ENCODE assay signal across 11 cellular contexts in the genomic region with DNA sequence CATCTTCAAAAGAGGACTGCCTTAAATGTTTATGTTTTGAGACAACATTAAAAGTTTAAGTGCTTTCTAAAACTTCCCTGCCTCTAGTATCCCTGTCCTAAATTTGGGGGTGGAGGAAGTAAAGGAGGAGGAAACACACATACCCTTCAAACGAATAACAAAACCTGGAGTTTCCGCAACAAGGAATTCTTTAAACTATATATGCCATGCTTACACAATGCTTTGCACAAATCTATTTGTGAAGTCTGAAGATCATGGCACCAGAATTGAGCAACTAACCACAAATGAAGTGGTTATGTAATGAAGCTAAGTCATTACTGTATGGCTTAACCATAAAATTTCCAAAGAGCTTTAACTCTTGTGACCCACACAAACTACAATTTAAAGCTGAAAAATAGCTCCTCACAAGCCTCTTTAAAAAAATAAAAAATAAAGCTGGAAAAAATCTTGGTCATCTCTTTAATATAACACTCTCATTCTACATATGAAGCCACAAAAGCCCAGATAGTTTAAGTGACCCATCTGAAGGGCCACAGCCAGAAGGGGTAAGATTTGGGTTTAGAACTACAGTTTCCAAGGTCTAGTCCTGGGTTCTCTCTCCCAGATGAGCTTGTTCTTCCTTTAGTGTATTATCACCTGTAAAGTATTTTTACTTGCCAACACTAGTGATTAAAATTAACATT. TPM values are rescaled to one million over a fixed set of nuclear protein-coding genes. Genes with fewer than 3 reads are reported as not detected.
A peak's percentile ranks its signal among the peaks of the same experiment; 100 is the strongest.
DNase-seq lines count a peak whose midpoint lies in the region; ATAC-seq and TF ChIP-seq lines count a peak whose summit lies in the region.
"Had no signal": no experiment of that assay in that cellular context is flagged by ENCODE, and none has a peak within 500 bp of the region (broad histone marks: within the 10 kb centered on the region; RNA-seq: fewer than 3 reads in every experiment).

No MANE protein-coding gene starts in this region.

- DNase-seq in HFFc6 (peak; percentile 61), right lobe of liver (no peak), HPDE6-E6E7 (ENCODE audit: extremely low spot score) (no peak), WERI-Rb-1 (no peak), aorta (no peak)
- no peak for DNase-seq in activated naive CD8-positive, alpha-beta T cell treated with anti-CD3 and anti-CD28 coated beads, Interleukin-2, amount 50 U/mL, for 24 hours
- DNase-seq: activated naive CD4-positive, alpha-beta T cell treated with anti-CD3 and anti-CD28 coated beads, Interleukin-2, amount 50 U/mL, for 16 hours; Caco-2; NCI-H2081 treated with DMSO at 0.1 percent for 48 hours had no signal

- H3K27me3 ChIP-seq in ACC112 (ENCODE audit: insufficient read depth, low read length): no peaks in the 10 kb centered on the region
- no peaks in the 10 kb centered on the region for H3K27me3 ChIP-seq in right lobe of liver
- no peaks in the 10 kb centered on the region for H3K27me3 ChIP-seq in WERI-Rb-1 (ENCODE audit: insufficient read depth, low read depth, severe bottlenecking)
- H3K27me3 ChIP-seq in aorta (ENCODE audit: control insufficient read depth in 1 of 2, insufficient read depth in 2 of 2, low read length in 1 of 2): no peaks in the 10 kb centered on the region

- H3K4me3 Mint-ChIP-seq in HFFc6: peak overlapping the region; percentile 62
- no peak overlapping the region for H3K4me3 Mint-ChIP-seq in activated naive CD8-positive, alpha-beta T cell treated with anti-CD3 and anti-CD28 coated beads, Interleukin-2, amount 50 U/mL, for 24 hours

- peaks cover 74% of the 10 kb centered on the region for H3K4me1 ChIP-seq in ACC112 (ENCODE audit: control insufficient read depth, insufficient read depth, low read length, unreplicated experiment)
- peaks cover 0 to 79% (median 31%) of the 10 kb centered on the region in 4 donors for H3K4me1 ChIP-seq in right lobe of liver
- H3K4me1 ChIP-seq in aorta (ENCODE audit: control insufficient read depth in 1 of 2, insufficient read depth in 2 of 2, low read length in 2 of 2): peaks cover 0 to 5% of the 10 kb centered on the region in 2 donors

- 0 out of 2 replicates have a peak overlapping the region, but pooled peaks have one; percentile 13 for H3K4me3 ChIP-seq in ACC112 (ENCODE audit: low read depth, low read length)
- H3K4me3 ChIP-seq in right lobe of liver: peak overlapping the region in 1 of 3 donors; percentile 62
- H3K4me3 ChIP-seq in WERI-Rb-1 (ENCODE audit: low read depth, low read length): no peak overlapping the region
- H3K4me3 ChIP-seq in aorta (ENCODE audit: low read length in 2 of 2): no peak overlapping the region

- TF ChIP-seq CTCF in HFFc6 (IDR thresholded peaks at IDR 0.05): no peak
- TF ChIP-seq CTCF in right lobe of liver (IDR thresholded peaks at IDR 0.05): no peak
- no peak for TF ChIP-seq CTCF in WERI-Rb-1 (IDR thresholded peaks at IDR 0.05; ENCODE audit: low read depth, low read length)

- WGBS in right lobe of liver (ENCODE audit: insufficient coverage, low coverage, low lambda C conversion rate, missing lambda C conversion rate): 10% methylated on average over 2 of the region's 2 CpGs
- WGBS in aorta, 2 donors: 79 to 88% methylated on average over 2 of the region's 2 CpGs

- H3K27me3 Mint-ChIP-seq in HFFc6 (ENCODE audit: insufficient read depth): no peaks in the 10 kb centered on the region; the same call in 1 of the 2 replicates
- no peaks in the 10 kb centered on the region for H3K27me3 Mint-ChIP-seq in activated naive CD8-positive, alpha-beta T cell treated with anti-CD3 and anti-CD28 coated beads, Interleukin-2, amount 50 U/mL, for 24 hours

- no peaks in the 10 kb centered on the region for H3K9me3 Mint-ChIP-seq in HFFc6
- no peaks in the 10 kb centered on the region for H3K9me3 Mint-ChIP-seq in activated naive CD8-positive, alpha-beta T cell treated with anti-CD3 and anti-CD28 coated beads, Interleukin-2, amount 50 U/mL, for 24 hours

- H3K27ac ChIP-seq in ACC112 (ENCODE audit: low read depth, low read length) (peak overlapping the region; percentile 93), right lobe of liver (peak overlapping the region in 2 of 3 donors; percentile 55 to 93), WERI-Rb-1 (no peak overlapping the region), aorta (ENCODE audit: low read depth in 1 of 2, low read length in 2 of 2) (no peak overlapping the region)

- intact Hi-C loops in right lobe of liver (cut with DNase I) (no loop called here), aorta (cut with DNase I) (loop anchor here in 1 of 2 donors (5.0 to 10.0 kb wide), 2 partner anchors 46 to 1019 kb away; a partner anchor contains a TSS)

- no peak for TF ChIP-seq POLR2A in right lobe of liver (IDR thresholded peaks at IDR 0.05)

- H3K4me1 Mint-ChIP-seq in HFFc6 (ENCODE audit: low read depth): peaks cover 89% of the 10 kb centered on the region
- peaks cover 89% of the 10 kb centered on the region for H3K4me1 Mint-ChIP-seq in activated naive CD8-positive, alpha-beta T cell treated with anti-CD3 and anti-CD28 coated beads, Interleukin-2, amount 50 U/mL, for 24 hours

- peak overlapping the region; percentile 75 for H3K27ac Mint-ChIP-seq in HFFc6
- H3K27ac Mint-ChIP-seq in activated naive CD8-positive, alpha-beta T cell treated with anti-CD3 and anti-CD28 coated beads, Interleukin-2, amount 50 U/mL, for 24 hours: peak overlapping the region; percentile 68

- no peak overlapping the region for H2AFZ ChIP-seq in ACC112 (ENCODE audit: low read length, unreplicated experiment)

- peaks cover 89% of the 10 kb centered on the region for H3K79me2 ChIP-seq in ACC112 (ENCODE audit: control insufficient read depth, insufficient read depth, low read length, unreplicated experiment)

- H3K36me3 ChIP-seq in ACC112 (ENCODE audit: insufficient read depth, low read length): peaks cover 2% of the 10 kb centered on the region; the same call in 1 of the 2 replicates
- peaks cover 0 to 8% (median 2%) of the 10 kb centered on the region in 4 donors for H3K36me3 ChIP-seq in right lobe of liver
- H3K36me3 ChIP-seq in WERI-Rb-1: peaks cover 4% of the 10 kb centered on the region
- H3K36me3 ChIP-seq in aorta (ENCODE audit: control insufficient read depth in 1 of 2, insufficient read depth in 2 of 2, low read length in 1 of 2): peaks cover 0 to 2% of the 10 kb centered on the region in 2 donors

- H3K9me3 ChIP-seq in right lobe of liver (no peaks in the 10 kb centered on the region), WERI-Rb-1 (ENCODE audit: severe bottlenecking) (no peaks in the 10 kb centered on the region), aorta (ENCODE audit: control insufficient read depth, low read length) (no peaks in the 10 kb centered on the region)
- H3K9me3 ChIP-seq: Caco-2 had no signal

- peaks cover 14% of the 10 kb centered on the region for H3K36me3 Mint-ChIP-seq in HFFc6 (ENCODE audit: low read depth)
- peaks cover 11% of the 10 kb centered on the region for H3K36me3 Mint-ChIP-seq in activated naive CD8-positive, alpha-beta T cell treated with anti-CD3 and anti-CD28 coated beads, Interleukin-2, amount 50 U/mL, for 24 hours (ENCODE audit: low read depth)

- no peak for ATAC-seq in activated naive CD8-positive, alpha-beta T cell treated with anti-CD3 and anti-CD28 coated beads, Interleukin-2, amount 50 U/mL, for 24 hours
- ATAC-seq in right lobe of liver (peak in 2 of 4 donors; percentile 4 to 10), aorta (ENCODE audit: low FRiP score) (no peak), GM18519 (IDR thresholded peaks at IDR 0.05; ENCODE audit: low FRiP score, unreplicated experiment) (no peak)

RNA-seq across cellular contexts. Expression of a gene that starts 9.4 kb away (rescaled TPM):
- total RNA-seq in HFFc6 (2021; fragmentation: NEBNext Ultra II Directional; extraction: Animal tissue kit (Norgen Biotek cat#: 25700)): 100 to 1,000 TPM; 124 to 156 (median 144) TPM
- total RNA-seq in right lobe of liver: 100 to 1,000 TPM; 130 to 224 (median 201) TPM
- total RNA-seq in aorta: 100 to 1,000 TPM in 1 of 2 donors, 10 to 100 TPM in 1; 92.4 to 120 TPM
- 100 to 1,000 TPM in 1 of 2 donors, 10 to 100 TPM in 1; 54.3 to 108 TPM for polyA plus RNA-seq in aorta

RNA-seq across cellular contexts. Expression of a gene that starts 25.1 kb away (rescaled TPM):
- total RNA-seq in HFFc6 (2021; fragmentation: NEBNext Ultra II Directional; extraction: Animal tissue kit (Norgen Biotek cat#: 25700)): under 1 TPM in 1 of 6 experiments, not detected in 5; 0.65 TPM
- total RNA-seq in right lobe of liver: under 1 TPM in 1 of 6 experiments, not detected in 5; 0.84 TPM
- total RNA-seq in aorta: not detected
- polyA plus RNA-seq in aorta: not detected

RNA-seq across cellular contexts. Expression of a gene that starts 48.7 kb away (rescaled TPM):
- total RNA-seq in HFFc6 (2021; fragmentation: NEBNext Ultra II Directional; extraction: Animal tissue kit (Norgen Biotek cat#: 25700)): 10 to 100 TPM; 89.2 to 99.3 (median 96.4) TPM
- total RNA-seq in right lobe of liver (10 to 100 TPM; 22.2 to 65.7 (median 30.3) TPM), aorta (10 to 100 TPM; 32.2 to 32.8 TPM)
- polyA plus RNA-seq in aorta: 10 to 100 TPM; 39.4 to 42.7 TPM

Comparison
In these comparisons a context has a peak if more than half of its experiments do, and no peak if none do; other contexts are left out.
1. H3K27ac ChIP-seq: peak in ACC112 (single experiment) and right lobe of liver (2 of 3); none in WERI-Rb-1 (single experiment) and aorta (0 of 2).